14 cellular contexts compared by ENCODE assay signal in genomic region chr15:63231717-63232116, GRCh38. TPM values are rescaled to one million over a fixed set of nuclear protein-coding genes. Genes with fewer than 3 reads are reported as not detected.
DNase-seq lines count a peak whose midpoint lies in the region; ATAC-seq and TF ChIP-seq lines count a peak whose summit lies in the region.
"Had no signal": no experiment of that assay in that cellular context is flagged by ENCODE, and none has a peak within 500 bp of the region (broad histone marks: within the 10 kb centered on the region; RNA-seq: fewer than 3 reads in every experiment).

No MANE protein-coding gene starts in this region.

- no peaks in the 10 kb centered on the region for H3K27me3 ChIP-seq in right cardiac atrium (ENCODE audit: control insufficient read depth, insufficient read depth)
- H3K27me3 ChIP-seq: tibial artery had no signal

- DNase-seq in left ventricle myocardium superior (no peak), right cardiac atrium (no peak), fibroblast of villous mesenchyme (ENCODE audit: low read depth) (peak; percentile 58), head of caudate nucleus (no peak), OCI-M2 (lab: John Stamatoyannopoulos, UW; ENCODE audit: unreplicated experiment) (no peak)
- DNase-seq in activated CD4-positive, alpha-beta memory T cell treated with anti-CD3 and anti-CD28 coated beads for 36 hours, result no peak
- DNase-seq: NCI-H2107, T1000, tibial artery had no signal

- no peaks in the 10 kb centered on the region for H3K27me3 Mint-ChIP-seq in activated CD4-positive, alpha-beta memory T cell treated with anti-CD3 and anti-CD28 coated beads for 36 hours

- peak overlapping the region; percentile 79 for H3K27ac Mint-ChIP-seq in activated CD4-positive, alpha-beta memory T cell treated with anti-CD3 and anti-CD28 coated beads for 36 hours
- H3K27ac Mint-ChIP-seq: GM23338 had no signal

- H3K36me3 Mint-ChIP-seq in activated CD4-positive, alpha-beta memory T cell treated with anti-CD3 and anti-CD28 coated beads for 36 hours, result peaks cover 17% of the 10 kb centered on the region

- H3K9me3 ChIP-seq in right cardiac atrium (ENCODE audit: control insufficient read depth, low read length), result no peaks in the 10 kb centered on the region
- H3K9me3 ChIP-seq: tibial artery had no signal

- peaks cover 74% of the 10 kb centered on the region for H3K4me1 Mint-ChIP-seq in activated CD4-positive, alpha-beta memory T cell treated with anti-CD3 and anti-CD28 coated beads for 36 hours (ENCODE audit: low read depth)

- intact Hi-C loops in left ventricle myocardium superior (cut with micrococcal nuclease), result no loop called here
- intact Hi-C loops in right cardiac atrium (cut with DNase I), result no loop called here
- intact Hi-C loops in activated CD4-positive, alpha-beta memory T cell treated with anti-CD3 and anti-CD28 coated beads for 36 hours (cut with micrococcal nuclease), result loop anchor here (1.0 to 5.0 kb wide), 3 partner anchors 19 to 1104 kb away; no protein-coding TSS in a partner anchor
- intact Hi-C loops in head of caudate nucleus (cut with DNase I), result no loop called here

- POLR2A ChIA-PET in activated CD4-positive, alpha-beta memory T cell treated with anti-CD3 and anti-CD28 coated beads for 36 hours (lab: Charles Lee), result interaction anchor here (1.3 to 2.4 kb wide), 3 partner anchors 36 to 74 kb away, joined by 5 to 15 read pairs (median 8); partner anchors contain the start of gene RPS27L

- H3K27ac ChIP-seq in right cardiac atrium (ENCODE audit: low read length), result no peak overlapping the region
- H3K27ac ChIP-seq: tibial artery had no signal

- H3K9me3 Mint-ChIP-seq in activated CD4-positive, alpha-beta memory T cell treated with anti-CD3 and anti-CD28 coated beads for 36 hours, result no peaks in the 10 kb centered on the region
- H3K9me3 Mint-ChIP-seq: GM23338 had no signal

- H3K4me1 ChIP-seq in right cardiac atrium (ENCODE audit: control insufficient read depth, insufficient read depth, low read length), result peaks cover 12% of the 10 kb centered on the region

- CTCF ChIA-PET in activated CD4-positive, alpha-beta memory T cell treated with anti-CD3 and anti-CD28 coated beads for 36 hours (lab: Charles Lee), result interaction anchor here (0.7 to 2.1 kb wide), 6 partner anchors 21 to 183 kb away, joined by 3 to 7 read pairs (median 4); no protein-coding TSS in a partner anchor

- ATAC-seq in left ventricle myocardium superior (peak; percentile 20), right cardiac atrium (no peak), HG02884 (IDR thresholded peaks at IDR 0.05; ENCODE audit: unreplicated experiment) (no peak), HG03108 (IDR thresholded peaks at IDR 0.05; ENCODE audit: unreplicated experiment) (no peak)
- ATAC-seq: GM23338, K562 had no signal

- no peak for TF ChIP-seq CTCF in fibroblast of villous mesenchyme (IDR thresholded peaks at IDR 0.05; ENCODE audit: insufficient read depth, low read depth, low read length)

- H3K4me3 Mint-ChIP-seq in activated CD4-positive, alpha-beta memory T cell treated with anti-CD3 and anti-CD28 coated beads for 36 hours, result no peak overlapping the region
- H3K4me3 Mint-ChIP-seq: GM23338 had no signal

- H3K4me3 ChIP-seq in right cardiac atrium (ENCODE audit: low read length), result no peak overlapping the region
- no peak overlapping the region for H3K4me3 ChIP-seq in fibroblast of villous mesenchyme (ENCODE audit: low read depth, low read length)
- H3K4me3 ChIP-seq: GM23338, K562, lung, tibial artery had no signal

- 48% methylated on average over 1 of the region's 1 CpG for WGBS in right cardiac atrium

RNA-seq across cellular contexts. Expression of gene RAB8B, which starts 42.3 kb away (rescaled TPM):
- total RNA-seq in left ventricle myocardium superior, result 9.1 TPM
- 10 to 100 TPM; 16.1 to 21.5 (median 19.3) TPM for total RNA-seq in right cardiac atrium
- polyA plus RNA-seq in right cardiac atrium, result 7.2 TPM
- 100 to 1,000 TPM; 109 to 119 TPM for total RNA-seq in activated CD4-positive, alpha-beta memory T cell treated with anti-CD3 and anti-CD28 coated beads for 36 hours
- total RNA-seq in fibroblast of villous mesenchyme, result 71.5 and 97.2 TPM in 2 replicates

RNA-seq across cellular contexts. Expression of gene APH1B, which starts 45.7 kb away (rescaled TPM):
- total RNA-seq in left ventricle myocardium superior, result 5.6 TPM
- total RNA-seq in right cardiac atrium, result 10 to 100 TPM; 10.4 to 13.4 (median 10.9) TPM
- polyA plus RNA-seq in right cardiac atrium, result 6.0 TPM
- 1 to 10 TPM; 6.6 to 7.0 TPM for total RNA-seq in activated CD4-positive, alpha-beta memory T cell treated with anti-CD3 and anti-CD28 coated beads for 36 hours
- 14.5 and 19.9 TPM in 2 replicates for total RNA-seq in fibroblast of villous mesenchyme
